ENCODE assay signal across 18 cellular contexts in the genomic region with DNA sequence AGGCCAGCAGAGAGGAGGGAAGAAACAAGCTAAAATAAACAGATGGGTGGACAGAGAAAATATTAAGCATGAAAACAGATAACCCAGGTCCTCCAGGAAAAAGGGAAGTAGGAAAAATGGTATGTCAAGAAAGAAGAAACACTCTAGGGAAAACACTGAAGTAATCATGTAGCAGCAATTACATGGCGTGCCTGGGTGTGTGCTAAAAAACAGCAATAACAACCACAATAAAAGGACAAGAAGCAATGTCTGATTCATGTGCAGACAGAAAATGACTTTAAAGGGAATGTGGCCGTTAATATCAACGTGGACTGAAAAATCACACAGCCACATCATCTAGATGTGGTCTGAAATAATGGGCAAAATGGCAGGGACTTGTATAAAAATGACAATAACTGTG.
"Had no signal": no experiment of that assay in that cellular context is flagged by ENCODE, and none has a peak within 500 bp of the region (broad histone marks: within the 10 kb centered on the region; RNA-seq: fewer than 3 reads in every experiment).

No MANE protein-coding gene starts in this region.

- H3K9me3 ChIP-seq: psoas muscle, right lobe of liver, testis, tibial nerve had no signal

- DNase-seq: effector CD4-positive, alpha-beta T cell; endodermal cell; erythroblast; foreskin melanocyte; head of caudate nucleus; hippocampal formation; mesendoderm; naive thymus-derived CD8-positive, alpha-beta T cell; occipital lobe; psoas muscle; retina; right lobe of liver; stimulated activated CD4-positive, alpha-beta T cell treated with anti-CD3 and anti-CD28 coated beads, Interleukin-4, amount 100 ng/mL, for 24 hours; testis had no signal

- H3K4me1 ChIP-seq: parathyroid adenoma, psoas muscle, right lobe of liver, testis, tibial nerve had no signal

- H3K9ac ChIP-seq: parathyroid adenoma had no signal

- H3K79me2 ChIP-seq: parathyroid adenoma had no signal

- H3K27ac ChIP-seq: coronary artery, parathyroid adenoma, psoas muscle, right lobe of liver, testis, tibial nerve had no signal

- ATAC-seq: naive thymus-derived CD8-positive, alpha-beta T cell; psoas muscle; right lobe of liver; stimulated activated memory B cell treated with anti-CD40 and anti-IgM and Interleukin-4, amounts not matched to agents 10 μg/mL and 1 μg/mL and 100 μg/mL, for 72 hours had no signal

- H3K27me3 ChIP-seq: right lobe of liver, testis, tibial nerve had no signal

- H3K36me3 ChIP-seq: right lobe of liver had no signal

- H2AFZ ChIP-seq: parathyroid adenoma had no signal

- H3K4me3 ChIP-seq: coronary artery, psoas muscle, right lobe of liver, testis, tibial nerve had no signal
